Comparison of ENCODE assay signal across 9 cellular contexts in genomic region chr12:49342066-49342913, GRCh38. TPM values are rescaled to one million over a fixed set of nuclear protein-coding genes. Genes with fewer than 3 reads are reported as not detected.
DNase-seq lines count a peak whose midpoint lies in the region; ATAC-seq, FAIRE-seq and TF ChIP-seq lines count a peak whose summit lies in the region.
"Had no signal": no experiment of that assay in that cellular context is flagged by ENCODE, and none has a peak within 500 bp of the region (broad histone marks: within the 10 kb centered on the region; RNA-seq: fewer than 3 reads in every experiment).

No MANE protein-coding gene starts in this region.

- H3K27ac ChIP-seq in SJCRH30 (no peak overlapping the region), neutrophil (no peak overlapping the region), subcutaneous abdominal adipose tissue (ENCODE audit: low read depth, low read length) (no peak overlapping the region)

- TF ChIP-seq CTCF in LNCAP (IDR thresholded peaks at IDR 0.05) = peak; percentile 71
- peak; percentile 51 for TF ChIP-seq CTCF in neutrophil (IDR thresholded peaks at IDR 0.05)

- H3K4me1 ChIP-seq in SJCRH30 (peaks cover 19% of the 10 kb centered on the region; the same call in 1 of the 2 replicates), neutrophil (ENCODE audit: control insufficient read depth in 1 of 2, insufficient read depth in 1 of 2, low read depth in 1 of 2, low read length in 1 of 2) (peaks cover 34 to 43% of the 10 kb centered on the region in 2 experiments), subcutaneous abdominal adipose tissue (ENCODE audit: control insufficient read depth in 5 of 5, insufficient read depth in 5 of 5, low read length in 5 of 5) (peaks cover 2 to 43% (median 42%) of the 10 kb centered on the region in 5 donors)

- H3K27me3 ChIP-seq in SJCRH30 = peaks cover 12% of the 10 kb centered on the region; the same call in 1 of the 2 replicates
- H3K27me3 ChIP-seq in neutrophil = peaks cover 100% of the 10 kb centered on the region
- H3K27me3 ChIP-seq in subcutaneous abdominal adipose tissue (ENCODE audit: control insufficient read depth in 5 of 5, insufficient read depth in 4 of 5, low read length in 5 of 5) = peaks cover 33 to 68% (median 40%) of the 10 kb centered on the region in 5 donors

- peak; percentile 49 for ATAC-seq in GM21528 (IDR thresholded peaks at IDR 0.05; ENCODE audit: low FRiP score, unreplicated experiment)

- H3K4me3 ChIP-seq in SJCRH30 = no peak overlapping the region
- peak overlapping the region; percentile 48 to 61 for H3K4me3 ChIP-seq in neutrophil (ENCODE audit: low read depth in 1 of 2, low read length in 1 of 2)
- H3K4me3 ChIP-seq in subcutaneous abdominal adipose tissue (ENCODE audit: low read depth in 1 of 5, low read length in 5 of 5) = peak overlapping the region; percentile 40 to 64 (median 52)

- H3K36me3 ChIP-seq in SJCRH30 = no peaks in the 10 kb centered on the region
- H3K36me3 ChIP-seq in neutrophil = no peaks in the 10 kb centered on the region
- no peaks in the 10 kb centered on the region for H3K36me3 ChIP-seq in subcutaneous abdominal adipose tissue (ENCODE audit: control insufficient read depth in 5 of 5, insufficient read depth in 5 of 5, low read length in 5 of 5)

- FAIRE-seq in frontal cortex (lab: Jason Lieb, UNC) = no peak

- DNase-seq in CMK (ENCODE audit: low read depth) = peak; percentile 81
- peak; percentile 46 to 60 for DNase-seq in SJCRH30
- peak; percentile 60 for DNase-seq in activated gamma-delta T cell treated with anti-CD3 and anti-CD28 coated beads, Interleukin-2, amount 50 U/mL, for 16 hours (ENCODE audit: low read depth)
- peak; percentile 72 to 78 for DNase-seq in frontal cortex (ENCODE audit: low spot score in 2 of 2)

- H3K9me3 ChIP-seq in SJCRH30 (replicated peaks) (no peaks in the 10 kb centered on the region), neutrophil (no peaks in the 10 kb centered on the region), subcutaneous abdominal adipose tissue (ENCODE audit: control insufficient read depth in 5 of 5, low read length in 5 of 5) (no peaks in the 10 kb centered on the region)

- H3K9ac ChIP-seq in subcutaneous abdominal adipose tissue (ENCODE audit: low read length in 5 of 5) = peak overlapping the region in 3 of 5 donors; percentile 23 to 71 (median 39)

RNA-seq across cellular contexts. Expression of gene DNAJC22, which starts 4.4 kb away (rescaled TPM):
- total RNA-seq in SJCRH30 (2014; rRNA removed; shearing (Covaris generic)) = 10.7 and 11.9 TPM in 2 replicates
- under 0.01 TPM for total RNA-seq in frontal cortex
- total RNA-seq: T-helper 1 cell treated with Interleukin-12 subunit alpha and Interleukin-12 subunit beta and Interleukin-4 antibody, amounts not matched to agents 30 ng/mL and 1 ng/mL, for 36 hours had no signal

RNA-seq across cellular contexts. Expression of gene C1QL4, which starts 5.3 kb away (rescaled TPM):
- total RNA-seq in SJCRH30 (2014; rRNA removed; shearing (Covaris generic)) = 1.7 and 2.1 TPM in 2 replicates
- 0.41 TPM for total RNA-seq in frontal cortex
- total RNA-seq: T-helper 1 cell treated with Interleukin-12 subunit alpha and Interleukin-12 subunit beta and Interleukin-4 antibody, amounts not matched to agents 30 ng/mL and 1 ng/mL, for 36 hours had no signal

RNA-seq across cellular contexts. Expression of gene TROAP, which starts 19.2 kb away (rescaled TPM):
- total RNA-seq in SJCRH30 (2014; rRNA removed; shearing (Covaris generic)) = 79.4 and 87.0 TPM in 2 replicates
- 2.9 TPM for total RNA-seq in frontal cortex

RNA-seq across cellular contexts. Expression of gene SPATS2, which starts 25.0 kb away (rescaled TPM):
- total RNA-seq in SJCRH30 (2014; rRNA removed; shearing (Covaris generic)) = 67.6 and 72.6 TPM in 2 replicates
- 50.5 TPM for total RNA-seq in frontal cortex

RNA-seq across cellular contexts. Expression of gene PRPH, which starts 47.3 kb away (rescaled TPM):
- 1.7 and 3.9 TPM in 2 replicates for total RNA-seq in SJCRH30 (2014; rRNA removed; shearing (Covaris generic))
- total RNA-seq in frontal cortex = 0.82 TPM
- total RNA-seq: T-helper 1 cell treated with Interleukin-12 subunit alpha and Interleukin-12 subunit beta and Interleukin-4 antibody, amounts not matched to agents 30 ng/mL and 1 ng/mL, for 36 hours had no signal

Comparison
In these comparisons a context has a peak if more than half of its experiments do, and no peak if none do; other contexts are left out.
1. RNA of gene DNAJC22, which starts 4.4 kb away (total RNA-seq): 10.7 to 11.9 TPM in SJCRH30; under 0.01 TPM in frontal cortex (single experiment); every median in the first group is over 10 times any median in the second.
2. RNA of gene TROAP, which starts 19.2 kb away (total RNA-seq): 79.4 to 87.0 TPM in SJCRH30; 2.9 TPM in frontal cortex (single experiment); every median in the first group is over 10 times any median in the second.
3. Peak in every context shown above with its lines, with median percentiles within 50 percentile points of each other: DNase-seq.